Comparison of ENCODE assay signal across 26 cellular contexts in the genomic region with DNA sequence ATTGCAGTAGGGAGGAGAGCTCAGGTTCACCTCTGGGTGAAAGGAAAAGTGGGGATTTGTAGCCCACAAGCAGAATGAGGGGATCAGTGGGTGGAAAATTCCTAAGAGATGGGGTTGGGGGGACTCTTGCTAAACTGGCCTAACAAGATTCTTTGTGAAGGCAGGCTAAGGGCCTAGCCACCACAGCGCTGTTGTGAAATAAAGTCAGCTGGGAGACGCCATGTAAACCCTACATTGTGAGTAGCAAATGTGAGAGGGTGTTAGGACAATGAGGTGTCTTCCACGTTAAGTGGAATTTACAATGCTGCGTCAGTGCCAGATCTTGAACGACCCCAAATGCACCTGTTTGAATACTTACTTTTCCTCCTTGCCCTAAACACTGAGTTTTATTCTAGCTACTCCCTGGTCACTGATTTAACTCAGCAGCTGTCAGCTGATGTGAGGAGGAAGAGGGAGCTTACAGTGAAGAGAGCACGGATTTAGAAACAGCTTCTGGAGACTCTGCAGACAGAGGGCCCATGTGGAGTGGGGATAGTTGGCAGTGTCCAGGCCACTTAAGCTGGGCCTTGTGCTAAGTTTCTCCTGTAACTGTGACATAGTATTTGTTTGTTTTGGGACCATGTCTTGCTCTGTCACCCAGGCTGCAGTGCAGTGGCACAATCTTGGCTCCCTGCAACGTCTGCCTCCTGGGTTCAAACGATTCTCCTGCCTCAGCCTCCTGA. TPM values are rescaled to one million over a fixed set of nuclear protein-coding genes. Genes with fewer than 3 reads are reported as not detected.
DNase-seq lines count a peak whose midpoint lies in the region; ATAC-seq and TF ChIP-seq lines count a peak whose summit lies in the region.
"Had no signal": no experiment of that assay in that cellular context is flagged by ENCODE, and none has a peak within 500 bp of the region (broad histone marks: within the 10 kb centered on the region; RNA-seq: fewer than 3 reads in every experiment).

No MANE protein-coding gene starts in this region.

- H3K9me3 ChIP-seq in left lung (no peaks in the 10 kb centered on the region), gastrocnemius medialis (no peaks in the 10 kb centered on the region)
- H3K9me3 ChIP-seq: BLaER1, esophagus muscularis mucosa, SJCRH30, transverse colon had no signal

- H3K9me2 ChIP-seq in GM23338 (ENCODE audit: insufficient read depth): no peaks in the 10 kb centered on the region

- H3K4me1 Mint-ChIP-seq in GM23338: peaks cover 49% of the 10 kb centered on the region

- TF ChIP-seq POLR2A in gastrocnemius medialis (IDR thresholded peaks at IDR 0.05): no peak

- H4K20me1 ChIP-seq in GM23338 (replicated peaks; ENCODE audit: insufficient read depth): peaks cover 30% of the 10 kb centered on the region
- H4K20me1 ChIP-seq: BLaER1 had no signal

- H3K36me3 ChIP-seq in GM23338 (ENCODE audit: insufficient read depth): peaks cover 5% of the 10 kb centered on the region
- no peaks in the 10 kb centered on the region for H3K36me3 ChIP-seq in left lung
- H3K36me3 ChIP-seq in gastrocnemius medialis: no peaks in the 10 kb centered on the region
- H3K36me3 ChIP-seq: BLaER1, esophagus muscularis mucosa, neural progenitor cell, SJCRH30, transverse colon, WERI-Rb-1 had no signal

- peak; percentile 46 for DNase-seq in GM23338 (ENCODE audit: low spot score)
- peak in 1 of 2 donors; percentile 41 for DNase-seq in left lung
- DNase-seq in gastrocnemius medialis: no peak
- DNase-seq in GM20000 (ENCODE audit: low spot score): no peak
- no peak for DNase-seq in stimulated activated naive CD8-positive, alpha-beta T cell treated with anti-CD3 and anti-CD28 coated beads, Interleukin-15, Interleukin-2, amounts not matched to agents 100 U/mL and 50 U/mL, for 24 hours
- no peak for DNase-seq in GOT3 (lab: John Stamatoyannopoulos, UW)
- DNase-seq: activated CD4-positive, alpha-beta T cell treated with anti-CD3 and anti-CD28 coated beads, Interleukin-2, amount 50 U/mL, for 48 hours; activated T-cell treated with anti-CD3 and anti-CD28 coated beads for 4 hours; amniotic stem cell; effector CD4-positive, alpha-beta T cell; EL; NCI-H1105; NCI-H2171; NCI-H69; retina; SJCRH30; stimulated activated naive CD4-positive, alpha-beta T cell treated with Interleukin-2 at 50 U/mL for 16 hours; transverse colon; WERI-Rb-1 had no signal

- H2AFZ ChIP-seq in GM23338: no peak overlapping the region
- H2AFZ ChIP-seq: GM23248, neural progenitor cell had no signal

- no peaks in the 10 kb centered on the region for H3K27me3 Mint-ChIP-seq in GM23338 (ENCODE audit: insufficient read depth, low read depth, poor library complexity)

- peaks cover 24% of the 10 kb centered on the region; the same call in 2 of the 3 replicates for H3K36me3 Mint-ChIP-seq in GM23338 (ENCODE audit: low read depth)

- TF ChIP-seq CTCF in GM23338 (conservative IDR thresholded peaks at IDR 0.05; ENCODE audit: low read depth in 2 of 2) (no peak), left lung (IDR thresholded peaks at IDR 0.05) (no peak), gastrocnemius medialis (IDR thresholded peaks at IDR 0.05 in 4 of 5, conservative IDR thresholded peaks at IDR 0.05 in 1 of 5) (no peak), GM20000 (IDR thresholded peaks at IDR 0.05; ENCODE audit: extremely low read depth, missing control alignments) (no peak)

- H3K4me1 ChIP-seq in GM23338 (ENCODE audit: insufficient read depth) (peaks cover 30% of the 10 kb centered on the region), left lung (peaks cover 4% of the 10 kb centered on the region in 2 donors), gastrocnemius medialis (peaks cover 0 to 12% of the 10 kb centered on the region in 2 donors)
- H3K4me1 ChIP-seq: BLaER1, SJCRH30, transverse colon had no signal

- in situ Hi-C loops in gastrocnemius medialis (cut with MboI; ENCODE audit: low sequenced_read_pairs in 4 of 4): no loop called here

- H3K27me3 ChIP-seq in GM23338 (ENCODE audit: insufficient read depth) (no peaks in the 10 kb centered on the region), left lung (peaks cover 0 to 4% of the 10 kb centered on the region in 2 donors), gastrocnemius medialis (no peaks in the 10 kb centered on the region)
- H3K27me3 ChIP-seq: BLaER1, neural progenitor cell, transverse colon had no signal

- H3K4me2 ChIP-seq in GM23338: 0 out of 2 replicates have a peak overlapping the region, but pooled peaks have one; percentile 22
- H3K4me2 ChIP-seq: BLaER1, neural progenitor cell had no signal

- no peak overlapping the region for H3K4me3 Mint-ChIP-seq in GM23338
- H3K4me3 Mint-ChIP-seq: neural progenitor cell; T-helper 1 cell treated with Interleukin-12 subunit alpha and Interleukin-12 subunit beta and Interleukin-4 antibody, amounts not matched to agents 30 μg/mL and 1 μg/mL, for 36 hours had no signal

- intact Hi-C loops in left lung (cut with DNase I): no loop called here
- intact Hi-C loops in gastrocnemius medialis (cut with DNase I; ENCODE audit: low total_unique reads): no loop called here

- no peak overlapping the region for H3K27ac ChIP-seq in GM23338 (ENCODE audit: low read depth)
- H3K27ac ChIP-seq in left lung: peak overlapping the region in 1 of 2 donors; percentile 44
- H3K27ac ChIP-seq in gastrocnemius medialis: peak overlapping the region; percentile 16 to 69 (median 66)
- H3K27ac ChIP-seq: BLaER1, esophagus muscularis mucosa, neural progenitor cell, SJCRH30, WERI-Rb-1 had no signal

- no peak overlapping the region for H3K27ac Mint-ChIP-seq in GM23338
- H3K27ac Mint-ChIP-seq: neural progenitor cell; T-helper 1 cell treated with Interleukin-12 subunit alpha and Interleukin-12 subunit beta and Interleukin-4 antibody, amounts not matched to agents 30 μg/mL and 1 μg/mL, for 36 hours had no signal

- ATAC-seq in GM23338: peak; percentile 66
- peak; percentile 63 for ATAC-seq in esophagus mucosa
- ATAC-seq in left lung: peak; percentile 71
- ATAC-seq in gastrocnemius medialis: peak; percentile 30 to 70
- no peak for ATAC-seq in HG03097 (IDR thresholded peaks at IDR 0.05; ENCODE audit: low FRiP score, unreplicated experiment)
- no peak for ATAC-seq in stimulated activated naive CD8-positive, alpha-beta T cell treated with anti-CD3 and anti-CD28 coated beads, Interleukin-15, Interleukin-2, amounts not matched to agents 100 U/mL and 50 U/mL, for 24 hours

- H3F3A ChIP-seq in GM23338 (replicated peaks; ENCODE audit: low read depth): no peaks in the 10 kb centered on the region; the same call in 1 of the 2 replicates

- H3K4me3 ChIP-seq in GM23338 (no peak overlapping the region), left lung (no peak overlapping the region), gastrocnemius medialis (no peak overlapping the region)
- H3K4me3 ChIP-seq: BLaER1, esophagus muscularis mucosa, GM23248, neural progenitor cell, SJCRH30, transverse colon had no signal

- H3K79me2 ChIP-seq in GM23338 (replicated peaks; ENCODE audit: insufficient read depth): peaks cover 99% of the 10 kb centered on the region

- H3K9me3 Mint-ChIP-seq in GM23338: no peaks in the 10 kb centered on the region
- H3K9me3 Mint-ChIP-seq: neural progenitor cell; T-helper 1 cell treated with Interleukin-12 subunit alpha and Interleukin-12 subunit beta and Interleukin-4 antibody, amounts not matched to agents 30 μg/mL and 1 μg/mL, for 36 hours had no signal

RNA-seq across cellular contexts. Expression of a gene that starts 17.3 kb away (rescaled TPM):
- total RNA-seq in GM23338 (2014; rRNA removed; shearing (Covaris generic)): 67.3 and 77.2 TPM in 2 replicates
- polyA plus RNA-seq in GM23338 (2016; fragmentation: Nextera tagmentation; extraction: Ambion mirVana): 77.1 and 82.8 TPM in 2 replicates
- total RNA-seq in esophagus mucosa: 19.9 TPM
- total RNA-seq in left lung: 10 to 100 TPM; 23.6 to 37.5 TPM
- total RNA-seq in gastrocnemius medialis: 10 to 100 TPM in 2 of 4 donors, 1 to 10 TPM in 2; 9.8 to 42.5 (median 21.3) TPM
- total RNA-seq: SJCRH30 had no signal

Comparison
In these comparisons a context has a peak if more than half of its experiments do, and no peak if none do; other contexts are left out.
1. ATAC-seq: peak in GM23338 (single experiment), esophagus mucosa (single experiment), left lung (single experiment) and gastrocnemius medialis (2 of 2); none in HG03097 (single experiment) and stimulated activated naive CD8-positive, alpha-beta T cell treated with anti-CD3 and anti-CD28 coated beads, Interleukin-15, Interleukin-2, amounts not matched to agents 100 U/mL and 50 U/mL, for 24 hours (single experiment).